Comparison of ENCODE assay signal across 26 cellular contexts in genomic region chr15:29098652-29099051, GRCh38.
"Had no signal": no experiment of that assay in that cellular context is flagged by ENCODE, and none has a peak within 500 bp of the region (broad histone marks: within the 10 kb centered on the region; RNA-seq: fewer than 3 reads in every experiment).

No MANE protein-coding gene starts in this region.

- DNase-seq: hippocampal formation; left lung; lower lobe of right lung; mammary epithelial cell; mesenchymal stem cell; ovary; retina; small intestine; stimulated activated CD4-positive, alpha-beta T cell treated with anti-CD3 and anti-CD28 coated beads, Interleukin-1b, Interleukin-23, amount 100 ng/mL, for 48 hours; stimulated activated CD4-positive, alpha-beta T cell treated with anti-CD3 and anti-CD28 coated beads, Interleukin-2, amount 100 ng/mL, for 48 hours; stimulated activated CD4-positive, alpha-beta T cell treated with anti-CD3 and anti-CD28 coated beads, Interleukin-4, amount 100 ng/mL, for 4 hours; stimulated activated CD8-positive, alpha-beta memory T cell treated with anti-CD3 and anti-CD28 coated beads, Interleukin-4, amount 100 ng/mL, for 48 hours; stimulated activated naive CD4-positive, alpha-beta T cell treated with Interleukin-2 at 50 U/mL for 16 hours; stimulated activated naive CD8-positive, alpha-beta T cell treated with anti-CD3 and anti-CD28 coated beads, Interleukin-15, amount 100 ng/mL, for 72 hours; uterus had no signal

- H3K4me3 ChIP-seq: left lung, lower lobe of right lung, neural progenitor cell, ovary, prostate gland, tibial nerve, uterus had no signal

- H3K9ac ChIP-seq: neural progenitor cell had no signal

- H3K36me3 ChIP-seq: left lung, lower lobe of right lung, neural progenitor cell, ovary, prostate gland, tibial nerve, uterus had no signal

- ATAC-seq: left colon; left lung; lower lobe of right lung; naive thymus-derived CD8-positive, alpha-beta T cell; right cardiac atrium; sciatic nerve; stimulated activated memory B cell treated with anti-CD40 and anti-IgM and Interleukin-4, amounts not matched to agents 10 μg/mL and 1 μg/mL and 100 μg/mL, for 72 hours; stimulated activated naive CD8-positive, alpha-beta T cell treated with anti-CD3 and anti-CD28 coated beads, Interleukin-15, amount 100 ng/mL, for 72 hours had no signal

- H3K27ac ChIP-seq: left lung, lower lobe of right lung, neural progenitor cell, ovary, prostate gland, tibial nerve, uterus had no signal

- H3K4me3 Mint-ChIP-seq: naive thymus-derived CD8-positive, alpha-beta T cell; nephron; neural progenitor cell; stimulated activated memory B cell treated with anti-CD40 and anti-IgM and Interleukin-4, amounts not matched to agents 10 μg/mL and 1 μg/mL and 100 μg/mL, for 72 hours; stimulated activated naive CD8-positive, alpha-beta T cell treated with anti-CD3 and anti-CD28 coated beads, Interleukin-15, amount 100 ng/mL, for 72 hours; type B pancreatic cell had no signal

- H3K9me3 Mint-ChIP-seq: naive thymus-derived CD8-positive, alpha-beta T cell; nephron; neural progenitor cell; stimulated activated memory B cell treated with anti-CD40 and anti-IgM and Interleukin-4, amounts not matched to agents 10 μg/mL and 1 μg/mL and 100 μg/mL, for 72 hours; stimulated activated naive CD8-positive, alpha-beta T cell treated with anti-CD3 and anti-CD28 coated beads, Interleukin-15, amount 100 ng/mL, for 72 hours; type B pancreatic cell had no signal

- H3K27me3 Mint-ChIP-seq: naive thymus-derived CD8-positive, alpha-beta T cell; stimulated activated naive CD8-positive, alpha-beta T cell treated with anti-CD3 and anti-CD28 coated beads, Interleukin-15, amount 100 ng/mL, for 72 hours; type B pancreatic cell had no signal

- H3K4me1 ChIP-seq: prostate gland, uterus had no signal

- FAIRE-seq: keratinocyte, small intestine had no signal

- H3K4me1 Mint-ChIP-seq: nephron; stimulated activated memory B cell treated with anti-CD40 and anti-IgM and Interleukin-4, amounts not matched to agents 10 μg/mL and 1 μg/mL and 100 μg/mL, for 72 hours had no signal

- H3K27me3 ChIP-seq: neural progenitor cell, ovary, tibial nerve, uterus had no signal

- H3K36me3 Mint-ChIP-seq: stimulated activated memory B cell treated with anti-CD40 and anti-IgM and Interleukin-4, amounts not matched to agents 10 μg/mL and 1 μg/mL and 100 μg/mL, for 72 hours had no signal

- H3K9me3 ChIP-seq: left lung, lower lobe of right lung, ovary, prostate gland, tibial nerve, uterus had no signal

- H3K27ac Mint-ChIP-seq: nephron; neural progenitor cell; stimulated activated memory B cell treated with anti-CD40 and anti-IgM and Interleukin-4, amounts not matched to agents 10 μg/mL and 1 μg/mL and 100 μg/mL, for 72 hours; type B pancreatic cell had no signal
